In genomic region chr1:159121526-159121925, GRCh38 we compare ENCODE assay signal across 14 cellular contexts. TPM values are rescaled to one million over a fixed set of nuclear protein-coding genes. Genes with fewer than 3 reads are reported as not detected.
DNase-seq lines count a peak whose midpoint lies in the region; ATAC-seq and FAIRE-seq lines count a peak whose summit lies in the region.
"Had no signal": no experiment of that assay in that cellular context is flagged by ENCODE, and none has a peak within 500 bp of the region (broad histone marks: within the 10 kb centered on the region; RNA-seq: fewer than 3 reads in every experiment).

No MANE protein-coding gene starts in this region.

- H3K27me3 Mint-ChIP-seq in effector memory CD8-positive, alpha-beta T cell, result peaks cover 43 to 64% of the 10 kb centered on the region in 2 donors

- H3K4me3 Mint-ChIP-seq in effector memory CD8-positive, alpha-beta T cell, result no peak overlapping the region
- H3K4me3 Mint-ChIP-seq: activated naive CD8-positive, alpha-beta T cell treated with anti-CD3 and anti-CD28 coated beads, Interleukin-2, amount 10 ng/mL, durations not matched to agents 7 days and 5 days had no signal

- peaks cover 0 to 7% of the 10 kb centered on the region in 2 donors for H3K4me1 Mint-ChIP-seq in effector memory CD8-positive, alpha-beta T cell (ENCODE audit: low read depth in 2 of 2)
- H3K4me1 Mint-ChIP-seq: activated naive CD8-positive, alpha-beta T cell treated with anti-CD3 and anti-CD28 coated beads, Interleukin-2, amount 10 ng/mL, durations not matched to agents 7 days and 5 days had no signal

- H3K9me3 Mint-ChIP-seq in effector memory CD8-positive, alpha-beta T cell, result no peaks in the 10 kb centered on the region
- H3K9me3 Mint-ChIP-seq: activated naive CD8-positive, alpha-beta T cell treated with anti-CD3 and anti-CD28 coated beads, Interleukin-2, amount 10 ng/mL, durations not matched to agents 7 days and 5 days had no signal

- no peak overlapping the region for H3K27ac Mint-ChIP-seq in effector memory CD8-positive, alpha-beta T cell
- H3K27ac Mint-ChIP-seq: activated naive CD8-positive, alpha-beta T cell treated with anti-CD3 and anti-CD28 coated beads, Interleukin-2, amount 10 ng/mL, durations not matched to agents 7 days and 5 days had no signal

- DNase-seq in NCI-H226 (no peak), frontal cortex (ENCODE audit: low spot score in 2 of 2) (no peak), NCI-H2081 treated with DMSO at 0.1 percent for 48 hours (lab: John Stamatoyannopoulos, UW) (no peak)
- no peak for DNase-seq in effector memory CD8-positive, alpha-beta T cell
- DNase-seq: activated naive CD8-positive, alpha-beta T cell treated with anti-CD3 and anti-CD28 coated beads, Interleukin-2, amount 10 ng/mL, durations not matched to agents 7 days and 5 days; head of caudate nucleus; NCI-H1694 treated with DMSO at 0.1 percent for 48 hours; SHP77; trophoblast cell had no signal

- no peak for FAIRE-seq in frontal cortex (lab: Jason Lieb, UNC)

- H3K36me3 Mint-ChIP-seq in effector memory CD8-positive, alpha-beta T cell (ENCODE audit: insufficient read depth), result no peaks in the 10 kb centered on the region
- H3K36me3 Mint-ChIP-seq: activated naive CD8-positive, alpha-beta T cell treated with anti-CD3 and anti-CD28 coated beads, Interleukin-2, amount 10 ng/mL, durations not matched to agents 7 days and 5 days had no signal

- ATAC-seq in GM18508 (IDR thresholded peaks at IDR 0.05; ENCODE audit: insufficient read depth, unreplicated experiment) (peak; percentile 39), GM19328 (IDR thresholded peaks at IDR 0.05; ENCODE audit: unreplicated experiment) (peak; percentile 40), HG02763 (IDR thresholded peaks at IDR 0.05; ENCODE audit: unreplicated experiment) (peak; percentile 45), HG03558 (IDR thresholded peaks at IDR 0.05; ENCODE audit: extremely low read depth, unreplicated experiment) (peak; percentile 54)
- ATAC-seq in effector memory CD8-positive, alpha-beta T cell (replicated peaks), result no peak

RNA-seq across cellular contexts. Expression of gene AIM2, which starts 45.0 kb away (rescaled TPM):
- 22.8 TPM for total RNA-seq in frontal cortex
- total RNA-seq: dermis blood vessel endothelial cell had no signal

RNA-seq across cellular contexts. Expression of gene CADM3, which starts 49.9 kb away (rescaled TPM):
- total RNA-seq in frontal cortex, result 115 TPM
- total RNA-seq: activated naive CD8-positive, alpha-beta T cell treated with anti-CD3 and anti-CD28 coated beads, Interleukin-2, amount 10 ng/mL, durations not matched to agents 7 days and 5 days had no signal
